ENCODE assay signal across 12 cellular contexts in the genomic region with DNA sequence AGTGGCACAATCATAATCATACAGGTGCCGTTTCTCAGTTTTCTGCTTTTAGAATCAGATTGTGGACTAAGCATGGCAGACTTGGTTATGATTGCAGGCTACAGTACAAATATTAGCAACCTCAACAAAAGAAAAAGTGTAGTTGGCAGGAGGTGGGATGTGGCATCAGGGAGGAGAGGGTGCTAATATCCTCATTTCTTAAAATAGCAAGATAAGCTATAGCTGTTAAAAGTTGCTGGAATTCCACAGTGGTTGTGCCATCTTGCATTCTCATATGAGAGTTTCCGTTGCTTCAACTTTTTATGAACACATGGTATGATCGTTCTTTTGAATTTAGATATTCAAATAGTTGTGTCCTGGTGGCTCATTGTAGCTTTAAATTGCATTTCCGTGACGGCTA. TPM values are rescaled to one million over a fixed set of nuclear protein-coding genes. Genes with fewer than 3 reads are reported as not detected.
"Had no signal": no experiment of that assay in that cellular context is flagged by ENCODE, and none has a peak within 500 bp of the region (broad histone marks: within the 10 kb centered on the region; RNA-seq: fewer than 3 reads in every experiment).

No MANE protein-coding gene starts in this region.

- H3K4me1 ChIP-seq: HAP-1 had no signal

- H3K27ac ChIP-seq: GM23248 had no signal

- DNase-seq: GM23248, GOT3, H7, H9, HCEC 1CT, HFFc6 had no signal

- H3K36me3 ChIP-seq: HAP-1 had no signal

- H3K9me3 ChIP-seq: HAP-1 had no signal

- H3K4me3 ChIP-seq: GM23248, GM23338, HAP-1 had no signal

- FAIRE-seq: H1, H54 had no signal

- ATAC-seq: GM23338, HCT116 had no signal

RNA-seq across cellular contexts. Expression of a gene that starts 21.4 kb away (rescaled TPM):
- total RNA-seq: GM23248, H4, HFFc6 had no signal
- polyA plus RNA-seq: GM23248 had no signal
